Comparison of ENCODE assay signal across 8 cellular contexts in genomic region chr14:34875031-34875922, GRCh38. TPM values are rescaled to one million over a fixed set of nuclear protein-coding genes. Genes with fewer than 3 reads are reported as not detected.
DNase-seq lines count a peak whose midpoint lies in the region; ATAC-seq, FAIRE-seq and TF ChIP-seq lines count a peak whose summit lies in the region.

TSS of gene BAZ1A (minus strand) at chr14:34875360. CDS start at chr14:34874604, 756 bp downstream.

- CTCF ChIA-PET in T-cell (lab: Charles Lee), result interaction anchor here (0.6 to 1.2 kb wide), 4 partner anchors 9 to 107 kb away, joined by 3 to 4 read pairs (median 4); partner anchors contain the start of gene SRP54 (in 1 of the 2)

- in situ Hi-C loops in GM13977 (cut with MboI; ENCODE audit: low pct_unique_long_range_greater_than_20kb, low sequenced_read_pairs, unreplicated experiment), result no loop called here

- H3K4me1 ChIP-seq in astrocyte (ENCODE audit: insufficient read depth, low read length) (no peaks in the 10 kb centered on the region), right cardiac atrium (ENCODE audit: control insufficient read depth, insufficient read depth, low read length) (no peaks in the 10 kb centered on the region), psoas muscle (peaks cover 12% of the 10 kb centered on the region)

- H3K27me3 ChIP-seq in astrocyte (ENCODE audit: insufficient read depth, low read length) (no peaks in the 10 kb centered on the region), right cardiac atrium (ENCODE audit: control insufficient read depth, insufficient read depth) (no peaks in the 10 kb centered on the region), psoas muscle (ENCODE audit: insufficient read depth in 3 of 3, low read length in 2 of 3) (no peaks in the 10 kb centered on the region)

- H3K9ac ChIP-seq in astrocyte (ENCODE audit: low read length), result peak within 1 kb of the TSS; percentile 99

- TF ChIP-seq CTCF in GM13977 (IDR thresholded peaks at IDR 0.05; ENCODE audit: extremely low read depth, insufficient read depth, missing control alignments) (no peak), astrocyte (IDR thresholded peaks at IDR 0.05; ENCODE audit: insufficient read depth, low read depth, low read length) (no peak), psoas muscle (IDR thresholded peaks at IDR 0.05) (peak; percentile 19)

- H3K27ac ChIP-seq in astrocyte (ENCODE audit: low read depth, low read length) (peak within 1 kb of the TSS; percentile 94), right cardiac atrium (ENCODE audit: low read length) (peak within 1 kb of the TSS; percentile 91), psoas muscle (peak within 1 kb of the TSS; percentile 99)

- ATAC-seq in HG02840 (IDR thresholded peaks at IDR 0.05; ENCODE audit: low FRiP score, unreplicated experiment) (peak; percentile 28), T-cell (replicated peaks in 1 of 4) (peak; percentile 24 to 33 (median 28)), right cardiac atrium (peak; percentile 66 to 79), psoas muscle (peak; percentile 38 to 58 (median 56))

- H3K4me1 Mint-ChIP-seq in T-cell (peaks cover 33 to 38% (median 37%) of the 10 kb centered on the region in 3 donors), astrocyte (ENCODE audit: low read depth, unreplicated experiment) (peaks cover 7% of the 10 kb centered on the region)

- H3K27me3 Mint-ChIP-seq in T-cell, result no peaks in the 10 kb centered on the region
- H3K27me3 Mint-ChIP-seq in astrocyte (ENCODE audit: low read depth, unreplicated experiment), result no peaks in the 10 kb centered on the region

- peaks cover 27% of the 10 kb centered on the region for H4K20me1 ChIP-seq in astrocyte (ENCODE audit: insufficient read depth, low read length)

- WGBS in right cardiac atrium, result under 1% methylated on average over 45 of the region's 46 CpGs
- 0% methylated on average over 39 to 46 of the region's 46 CpGs for whole genome bisulfite sequencing in psoas muscle, 3 donors

- intact Hi-C loops in right cardiac atrium (cut with DNase I) (loop anchor here in 1 of 4 donors (10.0 kb wide), 1 partner anchor 110 kb away; the partner anchor contains the start of gene SRP54), psoas muscle (cut with DNase I) (loop anchor here (2.0 kb wide), 2 partner anchors 108 to 172 kb away; partner anchors contain the start of genes FAM177A1 (in 1 of the 2) and SRP54 (in 1 of the 2))

- DNase-seq in GM13977 (ENCODE audit: low spot score) (peak; percentile 83), NCI-H146 (lab: John Stamatoyannopoulos, UW) (peak; percentile 82), T-cell (peak in 29 of 34 experiments; percentile 1 to 44 (median 12)), astrocyte (ENCODE audit: low read depth) (peak; percentile 87), right cardiac atrium (peak; percentile 74 to 85 (median 83)), psoas muscle (peak; percentile 64 to 80), cerebellar nuclear complex (lab: John Stamatoyannopoulos, UW) (no peak)

- H3K4me3 Mint-ChIP-seq in T-cell, result peak within 1 kb of the TSS; percentile 99 to 100 (median 99)
- peak within 1 kb of the TSS; percentile 97 for H3K4me3 Mint-ChIP-seq in astrocyte (ENCODE audit: unreplicated experiment)

- H3K36me3 Mint-ChIP-seq in T-cell (no peaks in the 10 kb centered on the region), astrocyte (ENCODE audit: low read depth, unreplicated experiment) (peaks cover 2% of the 10 kb centered on the region)

- peak within 1 kb of the TSS; percentile 91 for H2AFZ ChIP-seq in astrocyte (ENCODE audit: low read depth, low read length)

- H3K9me3 ChIP-seq in astrocyte (ENCODE audit: insufficient read depth, low read depth, low read length), result no peaks in the 10 kb centered on the region
- H3K9me3 ChIP-seq in right cardiac atrium (ENCODE audit: control insufficient read depth, low read length), result no peaks in the 10 kb centered on the region
- H3K9me3 ChIP-seq in psoas muscle, result no peaks in the 10 kb centered on the region

- no peak for FAIRE-seq in astrocyte (lab: Jason Lieb, UNC)

- H3K27ac Mint-ChIP-seq in T-cell (peak within 1 kb of the TSS; percentile 98 to 99), astrocyte (ENCODE audit: unreplicated experiment) (peak within 1 kb of the TSS; percentile 97)

- H3K4me3 ChIP-seq in astrocyte (ENCODE audit: insufficient read depth, low read depth, low read length) (peak within 1 kb of the TSS; percentile 83), right cardiac atrium (ENCODE audit: low read length) (peak within 1 kb of the TSS; percentile 84), psoas muscle (peak within 1 kb of the TSS; percentile 75)

- peaks cover 51% of the 10 kb centered on the region for H3K79me2 ChIP-seq in astrocyte (ENCODE audit: insufficient read depth, low read length)

- H3K9me3 Mint-ChIP-seq in T-cell, result no peaks in the 10 kb centered on the region
- no peaks in the 10 kb centered on the region for H3K9me3 Mint-ChIP-seq in astrocyte (ENCODE audit: unreplicated experiment)

- H3K4me2 ChIP-seq in astrocyte (ENCODE audit: low read length), result peak within 1 kb of the TSS; percentile 97

- POLR2A ChIA-PET in T-cell (lab: Charles Lee), result interaction anchor here (0.6 to 1.2 kb wide), 5 partner anchors 41 to 206 kb away, joined by 3 to 26 read pairs (median 4); partner anchors contain the start of gene FAM177A1 (in 1 of the 2)

- H3K36me3 ChIP-seq in astrocyte (ENCODE audit: insufficient read depth, low read length) (no peaks in the 10 kb centered on the region), psoas muscle (ENCODE audit: insufficient read depth in 1 of 2, low read depth in 1 of 2) (no peaks in the 10 kb centered on the region)

RNA-seq across cellular contexts. Expression of gene BAZ1A, which starts in this region (rescaled TPM):
- total RNA-seq in T-cell, result 10 to 100 TPM; 38.0 to 56.2 (median 44.6) TPM
- 36.5 and 36.9 TPM in 2 replicates for total RNA-seq in astrocyte
- total RNA-seq in right cardiac atrium, result 10 to 100 TPM in 1 of 4 donors, 1 to 10 TPM in 3; 5.7 to 11.5 (median 7.4) TPM
- 5.0 TPM for polyA plus RNA-seq in right cardiac atrium
- 10 to 100 TPM in 3 of 4 donors, 1 to 10 TPM in 1; 7.5 to 28.3 (median 15.5) TPM for total RNA-seq in psoas muscle
- 10 to 100 TPM in 2 of 3 donors, 1 to 10 TPM in 1; 9.3 to 16.7 (median 15.3) TPM for polyA plus RNA-seq in psoas muscle

Comparison
In these comparisons a context has a peak if more than half of its experiments do, and no peak if none do; other contexts are left out.
1. DNase-seq: peak in GM13977 (single experiment), NCI-H146 (single experiment), T-cell (29 of 34), astrocyte (single experiment), right cardiac atrium (3 of 3) and psoas muscle (2 of 2); none in cerebellar nuclear complex (0 of 2).
2. Peak in every context shown above with its lines, with median percentiles within 50 percentile points of each other: ATAC-seq, H3K27ac ChIP-seq and H3K4me3 ChIP-seq.